In genomic region chr16:20385844-20386832, GRCh38 we compare ENCODE assay signal across 9 cellular contexts. TPM values are rescaled to one million over a fixed set of nuclear protein-coding genes. Genes with fewer than 3 reads are reported as not detected.
A peak's percentile ranks its signal among the peaks of the same experiment; 100 is the strongest.
DNase-seq lines count a peak whose midpoint lies in the region; ATAC-seq, FAIRE-seq and TF ChIP-seq lines count a peak whose summit lies in the region.
"Had no signal": no experiment of that assay in that cellular context is flagged by ENCODE, and none has a peak within 500 bp of the region (broad histone marks: within the 10 kb centered on the region; RNA-seq: fewer than 3 reads in every experiment).

No MANE protein-coding gene starts in this region.

- POLR2A ChIA-PET in BJ (lab: Charles Lee) (no interaction called here), HEK293 (lab: Yijun Ruan, JAX) (interaction anchor here (0.6 kb wide), 1 partner anchor 653 kb away, joined by 3 read pairs; no protein-coding TSS in a partner anchor)

- TF ChIP-seq CTCF in BJ (IDR thresholded peaks at IDR 0.05; ENCODE audit: insufficient read depth, low read depth, low read length) (peak; percentile 88), HEK293 (tag by site-specific recombination; IDR thresholded peaks at IDR 0.05) (no peak), neutrophil (IDR thresholded peaks at IDR 0.05) (peak; percentile 69)

- ATAC-seq in HG03432 (IDR thresholded peaks at IDR 0.05; ENCODE audit: unreplicated experiment) = no peak

- CTCF ChIA-PET in BJ (lab: Yijun Ruan, JAX) (interaction anchor here (0.8 to 5.9 kb wide), 13 partner anchors 8 to 482 kb away, joined by 3 to 154 read pairs (median 3); no protein-coding TSS in a partner anchor), HEK293 (lab: Yijun Ruan, JAX) (interaction anchor here (0.6 to 6.5 kb wide), 33 partner anchors 8 to 499 kb away, joined by 3 to 99 read pairs (median 4); no protein-coding TSS in a partner anchor)

- H3K27me3 ChIP-seq in BJ (ENCODE audit: control insufficient read depth, insufficient read depth, low read length) (no peaks in the 10 kb centered on the region), neutrophil (peaks cover 19% of the 10 kb centered on the region)

- no peaks in the 10 kb centered on the region for H3K36me3 ChIP-seq in BJ (ENCODE audit: control insufficient read depth, insufficient read depth, low read length)
- no peaks in the 10 kb centered on the region for H3K36me3 ChIP-seq in HEK293 (ENCODE audit: control insufficient read depth in 2 of 2, insufficient read depth in 1 of 2, low read length in 2 of 2)
- H3K36me3 ChIP-seq in neutrophil = no peaks in the 10 kb centered on the region

- FAIRE-seq in frontal cortex (lab: Jason Lieb, UNC) = peak; percentile 17
- no peak for FAIRE-seq in urothelium cell line (lab: Jason Lieb, UNC)

- no peak for DNase-seq in BJ (ENCODE audit: low read depth)
- peak; percentile 77 for DNase-seq in OCI-M1 (lab: John Stamatoyannopoulos, UW)
- DNase-seq in activated effector memory CD4-positive, alpha-beta T cell treated with Interleukin-2 at 50 U/mL for 16 hours = peak; percentile 12
- DNase-seq in frontal cortex (ENCODE audit: low spot score in 2 of 2) = peak in 1 of 2 donors; percentile 54
- peak; percentile 57 for DNase-seq in urothelium cell line (ENCODE audit: low spot score)

- H3K4me3 ChIP-seq in BJ (ENCODE audit: low read depth, low read length) (no peak overlapping the region), HEK293 (ENCODE audit: low read depth, low read length) (no peak overlapping the region), neutrophil (ENCODE audit: low read depth in 1 of 2, low read length in 1 of 2) (no peak overlapping the region)

- H3K4me1 ChIP-seq in HEK293 (ENCODE audit: control insufficient read depth, insufficient read depth, low read length) (no peaks in the 10 kb centered on the region), neutrophil (ENCODE audit: control insufficient read depth in 1 of 2, insufficient read depth in 1 of 2, low read depth in 1 of 2, low read length in 1 of 2) (no peaks in the 10 kb centered on the region)

- H3K27ac ChIP-seq in HEK293 (ENCODE audit: extremely low read depth, low read depth, low read length) (no peak overlapping the region), neutrophil (no peak overlapping the region)

- no peaks in the 10 kb centered on the region for H3K9me3 ChIP-seq in HEK293 (ENCODE audit: control insufficient read depth, insufficient read depth, low read depth, low read length)
- no peaks in the 10 kb centered on the region for H3K9me3 ChIP-seq in neutrophil

TF ChIP-seq in HEK293, 187 proteins besides CTCF, POLR2A, EP300 and RAD21:
- TF ChIP-seq KLF16 (tag by site-specific recombination; IDR thresholded peaks at IDR 0.05) (no peak), ZNF654 (tag by site-specific recombination; IDR thresholded peaks at IDR 0.05; ENCODE audit: low read depth) (peak; percentile 43)

RNA-seq across cellular contexts. Expression of gene PDILT, which starts 18.4 kb away (rescaled TPM):
- not detected in 2 replicates for polyA plus RNA-seq in BJ (2011; rRNA removed)
- polyA minus RNA-seq in BJ (2011; rRNA and poly(A)+ RNA removed) = not detected in 2 replicates
- not detected for total RNA-seq in frontal cortex
- polyA plus RNA-seq: IgD-negative memory B cell had no signal

RNA-seq across cellular contexts. Expression of gene ACSM5, which starts 23.2 kb away (rescaled TPM):
- polyA plus RNA-seq in BJ (2011; rRNA removed) = not detected in 2 replicates
- polyA minus RNA-seq in BJ (2011; rRNA and poly(A)+ RNA removed) = not detected in 2 replicates
- under 0.01 TPM for total RNA-seq in frontal cortex
- polyA plus RNA-seq: IgD-negative memory B cell had no signal

RNA-seq across cellular contexts. Expression of gene UMOD, which starts 33.6 kb away (rescaled TPM):
- not detected in 2 replicates for polyA plus RNA-seq in BJ (2011; rRNA removed)
- not detected in 2 replicates for polyA minus RNA-seq in BJ (2011; rRNA and poly(A)+ RNA removed)
- total RNA-seq in frontal cortex = not detected
- polyA plus RNA-seq: IgD-negative memory B cell had no signal

RNA-seq across cellular contexts. Expression of gene GP2, which starts 58.8 kb away (rescaled TPM):
- polyA plus RNA-seq in BJ (2011; rRNA removed) = not detected in 2 replicates
- not detected in 2 replicates for polyA minus RNA-seq in BJ (2011; rRNA and poly(A)+ RNA removed)
- total RNA-seq in frontal cortex = under 0.01 TPM
- polyA plus RNA-seq: IgD-negative memory B cell had no signal
